Comparison of ENCODE assay signal across 1 cellular context in genomic region chr6:170470673-170471072, GRCh38.
TF ChIP-seq lines count a peak whose summit lies in the region.

No MANE protein-coding gene starts in this region.

TF ChIP-seq in SK-N-SH, 30 proteins besides CTCF, POLR2A, EP300 and RAD21 (continued from another document):
- TF ChIP-seq TAF1 (IDR thresholded peaks at IDR 0.05; ENCODE audit: borderline replicate concordance, low read depth, low read length) (no peak), TCF12 (IDR thresholded peaks at IDR 0.05) (no peak), MXI1 (IDR thresholded peaks at IDR 0.05; ENCODE audit: low read depth, low read length) (no peak), USF1 (IDR thresholded peaks at IDR 0.05; ENCODE audit: borderline replicate concordance, low read depth) (no peak), EZH2phosphoT487 (IDR thresholded peaks at IDR 0.05; ENCODE audit: borderline replicate concordance, low read depth) (no peak), SMC3 (IDR thresholded peaks at IDR 0.05; ENCODE audit: low read depth, low read length) (no peak), ELF1 (IDR thresholded peaks at IDR 0.05) (no peak)
